8 cellular contexts compared by ENCODE assay signal in the genomic region with DNA sequence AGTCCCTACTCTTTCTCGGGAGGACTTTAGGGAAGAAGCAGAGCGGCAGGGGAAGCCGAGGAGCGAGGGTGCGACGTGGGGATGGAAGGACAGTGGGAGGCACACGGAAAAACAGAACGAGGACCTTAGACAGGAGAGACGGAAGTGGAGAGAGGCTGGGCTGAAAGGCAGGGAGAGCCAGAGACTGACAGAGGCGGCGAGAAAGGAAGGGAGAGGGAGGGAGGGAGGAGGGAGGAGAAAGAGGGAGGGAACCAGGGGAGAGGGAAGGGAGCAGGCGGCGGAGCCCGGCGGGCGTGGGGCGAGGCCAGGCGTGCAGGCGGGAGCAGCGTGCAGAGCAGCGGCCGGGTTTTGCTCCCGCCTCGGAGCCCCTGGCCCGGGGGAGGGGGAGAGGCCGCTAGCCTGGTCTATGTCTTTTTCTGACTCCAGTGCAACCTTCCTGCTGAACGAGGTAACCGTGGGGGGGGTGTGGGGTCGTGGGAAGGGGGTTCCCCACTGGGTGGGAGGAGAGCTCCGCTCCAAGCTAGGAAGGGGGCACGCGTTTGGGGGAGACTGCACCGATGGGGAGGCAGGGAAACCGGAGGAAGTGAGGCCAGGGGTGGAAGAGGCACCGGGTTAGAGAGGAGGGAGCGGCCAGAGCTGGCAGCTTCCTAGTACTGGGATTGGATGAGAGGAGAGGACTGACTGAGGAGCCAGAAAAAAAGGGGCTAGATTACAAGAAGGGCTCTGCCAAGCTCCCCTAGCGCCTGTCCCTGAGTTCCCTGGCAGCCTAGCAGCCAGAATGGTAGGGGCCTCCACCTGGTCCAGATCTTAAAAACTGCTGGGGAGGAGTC. TPM values are rescaled to one million over a fixed set of nuclear protein-coding genes. Genes with fewer than 3 reads are reported as not detected.
DNase-seq lines count a peak whose midpoint lies in the region; ATAC-seq and TF ChIP-seq lines count a peak whose summit lies in the region.

No MANE protein-coding gene starts in this region.

- peak overlapping the region; percentile 90 for H3K4me2 ChIP-seq in BLaER1

- peaks cover 14% of the 10 kb centered on the region for H4K20me1 ChIP-seq in BLaER1

- intact Hi-C loops in natural killer cell (cut with micrococcal nuclease): no loop called here

- DNase-seq in HK-2 (ENCODE audit: unreplicated experiment) (peak; percentile 83), NCI-H774 (lab: John Stamatoyannopoulos, UW) (peak; percentile 59), fibroblast of the conjunctiva (ENCODE audit: low read depth) (peak; percentile 72), natural killer cell (no peak)

- H3K27me3 ChIP-seq in BLaER1: no peaks in the 10 kb centered on the region

- peak overlapping the region; percentile 90 for H3K27ac Mint-ChIP-seq in activated T-helper 17 cell treated with anti-CD3 and anti-CD28 coated beads, Interleukin-2, amount 50 U/mL, for 72 hours
- peak overlapping the region in 1 of 2 donors; percentile 73 for H3K27ac Mint-ChIP-seq in natural killer cell

- WGBS in urinary bladder: under 1% methylated on average over 37 of the region's 37 CpGs

- peak overlapping the region; percentile 95 for H3K4me3 Mint-ChIP-seq in activated T-helper 17 cell treated with anti-CD3 and anti-CD28 coated beads, Interleukin-2, amount 50 U/mL, for 72 hours
- H3K4me3 Mint-ChIP-seq in natural killer cell: peak overlapping the region; percentile 93

- no peaks in the 10 kb centered on the region for H3K27me3 Mint-ChIP-seq in activated T-helper 17 cell treated with anti-CD3 and anti-CD28 coated beads, Interleukin-2, amount 50 U/mL, for 72 hours
- H3K27me3 Mint-ChIP-seq in natural killer cell (ENCODE audit: low read depth in 2 of 2): peaks cover 8 to 16% of the 10 kb centered on the region in 2 donors

- no peaks in the 10 kb centered on the region for H3K36me3 Mint-ChIP-seq in activated T-helper 17 cell treated with anti-CD3 and anti-CD28 coated beads, Interleukin-2, amount 50 U/mL, for 72 hours (ENCODE audit: low read depth)
- no peaks in the 10 kb centered on the region for H3K36me3 Mint-ChIP-seq in natural killer cell

- H3K4me3 ChIP-seq in BLaER1 (peak overlapping the region; percentile 78), urinary bladder (ENCODE audit: low read depth, low read length) (peak overlapping the region; percentile 60)

- H3K4me1 Mint-ChIP-seq in activated T-helper 17 cell treated with anti-CD3 and anti-CD28 coated beads, Interleukin-2, amount 50 U/mL, for 72 hours: peaks cover 6% of the 10 kb centered on the region
- peaks cover 12 to 52% of the 10 kb centered on the region in 2 donors for H3K4me1 Mint-ChIP-seq in natural killer cell

- H3K9me3 ChIP-seq in BLaER1: no peaks in the 10 kb centered on the region

- H3K36me3 ChIP-seq in BLaER1 (0 out of 2 replicates have a peak, but pooled peaks cover 9% of the 10 kb centered on the region), urinary bladder (ENCODE audit: insufficient read depth) (no peaks in the 10 kb centered on the region)

- peak; percentile 26 for ATAC-seq in GM19023 (IDR thresholded peaks at IDR 0.05; ENCODE audit: unreplicated experiment)
- peak; percentile 62 for ATAC-seq in activated T-helper 17 cell treated with anti-CD3 and anti-CD28 coated beads, Interleukin-2, amount 50 U/mL, for 72 hours (replicated peaks)
- peak; percentile 2 to 18 (median 3) for ATAC-seq in natural killer cell

- H3K27ac ChIP-seq in BLaER1 (peak overlapping the region; percentile 87), urinary bladder (ENCODE audit: low read depth) (peak overlapping the region; percentile 82)

- TF ChIP-seq CTCF in natural killer cell (IDR thresholded peaks at IDR 0.05): no peak

- peaks cover 60% of the 10 kb centered on the region for H3K4me1 ChIP-seq in BLaER1
- H3K4me1 ChIP-seq in urinary bladder (ENCODE audit: insufficient read depth): no peaks in the 10 kb centered on the region

- H3K9ac ChIP-seq in BLaER1: peak overlapping the region; percentile 87

- no peaks in the 10 kb centered on the region for H3K9me3 Mint-ChIP-seq in activated T-helper 17 cell treated with anti-CD3 and anti-CD28 coated beads, Interleukin-2, amount 50 U/mL, for 72 hours
- no peaks in the 10 kb centered on the region for H3K9me3 Mint-ChIP-seq in natural killer cell

RNA-seq across cellular contexts. Expression of gene CACNB3, which starts 2.8 kb away (rescaled TPM):
- 10 to 100 TPM in 1 of 2 donors, 1 to 10 TPM in 1; 5.9 to 17.7 TPM for total RNA-seq in activated T-helper 17 cell treated with anti-CD3 and anti-CD28 coated beads, Interleukin-2, amount 50 U/mL, for 72 hours
- 10 to 100 TPM in 2 of 3 donors, 1 to 10 TPM in 1; 7.2 to 12.4 (median 12.2) TPM for total RNA-seq in natural killer cell
- total RNA-seq in urinary bladder: 15.1 TPM
- polyA plus RNA-seq in urinary bladder: 22.2 TPM

RNA-seq across cellular contexts. Expression of gene ADCY6, which starts 26.6 kb away (rescaled TPM):
- total RNA-seq in activated T-helper 17 cell treated with anti-CD3 and anti-CD28 coated beads, Interleukin-2, amount 50 U/mL, for 72 hours: under 1 TPM in 1 of 2 donors, not detected in 1; 0.24 TPM
- total RNA-seq in natural killer cell (1 to 10 TPM in 1 of 3 donors, under 1 TPM in 2; 0.20 to 1.1 (median 0.31) TPM), urinary bladder (30.2 TPM)
- polyA plus RNA-seq in urinary bladder: 23.9 TPM

RNA-seq across cellular contexts. Expression of gene DDX23, which starts 36.5 kb away (rescaled TPM):
- total RNA-seq in activated T-helper 17 cell treated with anti-CD3 and anti-CD28 coated beads, Interleukin-2, amount 50 U/mL, for 72 hours: 100 to 1,000 TPM in 1 of 2 donors, 10 to 100 TPM in 1; 81.4 to 122 TPM
- total RNA-seq in natural killer cell (100 to 1,000 TPM in 2 of 3 donors, 10 to 100 TPM in 1; 96.0 to 123 (median 104) TPM), urinary bladder (52.2 TPM)
- polyA plus RNA-seq in urinary bladder: 62.8 TPM

RNA-seq across cellular contexts. Expression of gene RND1, which starts 50.2 kb away (rescaled TPM):
- 1 to 10 TPM; 2.5 to 4.2 TPM for total RNA-seq in activated T-helper 17 cell treated with anti-CD3 and anti-CD28 coated beads, Interleukin-2, amount 50 U/mL, for 72 hours
- total RNA-seq in natural killer cell: 1 to 10 TPM; 1.7 to 6.8 (median 5.6) TPM
- 0.53 TPM for total RNA-seq in urinary bladder
- 1.8 TPM for polyA plus RNA-seq in urinary bladder

Comparison
In these comparisons a context has a peak if more than half of its experiments do, and no peak if none do; other contexts are left out.
1. ATAC-seq: peak in every context shown above with its lines; median percentile 62 in activated T-helper 17 cell treated with anti-CD3 and anti-CD28 coated beads, Interleukin-2, amount 50 U/mL, for 72 hours; 26 in GM19023; 3 in natural killer cell.
2. RNA of gene ADCY6, which starts 26.6 kb away (total RNA-seq): 30.2 TPM in urinary bladder (single experiment); 0.24 TPM in activated T-helper 17 cell treated with anti-CD3 and anti-CD28 coated beads, Interleukin-2, amount 50 U/mL, for 72 hours and 0.20 to 1.1 TPM in natural killer cell; every median in the first group is over 10 times any median in the second.